Comparison of ENCODE assay signal across 1 cellular context in genomic region chr5:176620333-176620981, GRCh38.
TF ChIP-seq lines count a peak whose summit lies in the region.

No MANE protein-coding gene starts in this region.

TF ChIP-seq in HEK293, 187 proteins besides CTCF, POLR2A, EP300 and RAD21 (continued from another document):
- TF ChIP-seq ZNF157 (tag by site-specific recombination; IDR thresholded peaks at IDR 0.05) (no peak), KLF9 (tag by site-specific recombination; IDR thresholded peaks at IDR 0.05; ENCODE audit: low read depth) (0 out of 2 replicates have a peak, but pooled peaks have one; percentile 13), PRDM1 (tag by site-specific recombination; IDR thresholded peaks at IDR 0.05) (no peak), GLIS1 (tag by site-specific recombination; IDR thresholded peaks at IDR 0.05) (no peak), YY1 (tag by site-specific recombination; IDR thresholded peaks at IDR 0.05) (no peak), ZFP3 (tag by site-specific recombination; IDR thresholded peaks at IDR 0.05; ENCODE audit: low read depth) (no peak), MEIS1 (CRISPR knock-in tag; IDR thresholded peaks at IDR 0.05; ENCODE audit: borderline replicate concordance) (no peak), ZNF777 (tag by site-specific recombination; IDR thresholded peaks at IDR 0.05; ENCODE audit: borderline replicate concordance) (no peak), ZNF76 (tag by site-specific recombination; IDR thresholded peaks at IDR 0.05; ENCODE audit: borderline replicate concordance, low read depth) (no peak), PATZ1 (tag by site-specific recombination; IDR thresholded peaks at IDR 0.05) (no peak), ZNF544 (tag by site-specific recombination; IDR thresholded peaks at IDR 0.05) (no peak), ZNF707 (tag by site-specific recombination; IDR thresholded peaks at IDR 0.05) (no peak), SP2 (tag by site-specific recombination; IDR thresholded peaks at IDR 0.05) (peak; percentile 26; the same call in 1 of the 2 replicates), HOXC10 (CRISPR knock-in tag; IDR thresholded peaks at IDR 0.05) (no peak), ZSCAN30 (tag by site-specific recombination; IDR thresholded peaks at IDR 0.05) (no peak), ZNF561 (tag by site-specific recombination; IDR thresholded peaks at IDR 0.05; ENCODE audit: borderline replicate concordance) (no peak), FEZF1 (tag by site-specific recombination; IDR thresholded peaks at IDR 0.05) (no peak), ZNF133 (tag by site-specific recombination; IDR thresholded peaks at IDR 0.05) (no peak), ZNF24 (tag by site-specific recombination; IDR thresholded peaks at IDR 0.05) (no peak), ZNF366 (tag by site-specific recombination; conservative IDR thresholded peaks at IDR 0.05) (no peak), OVOL3 (tag by site-specific recombination; IDR thresholded peaks at IDR 0.05) (no peak), ZNF670 (tag by site-specific recombination; IDR thresholded peaks at IDR 0.05; ENCODE audit: low read depth) (no peak)
- TF ChIP-seq, protein P1, sequence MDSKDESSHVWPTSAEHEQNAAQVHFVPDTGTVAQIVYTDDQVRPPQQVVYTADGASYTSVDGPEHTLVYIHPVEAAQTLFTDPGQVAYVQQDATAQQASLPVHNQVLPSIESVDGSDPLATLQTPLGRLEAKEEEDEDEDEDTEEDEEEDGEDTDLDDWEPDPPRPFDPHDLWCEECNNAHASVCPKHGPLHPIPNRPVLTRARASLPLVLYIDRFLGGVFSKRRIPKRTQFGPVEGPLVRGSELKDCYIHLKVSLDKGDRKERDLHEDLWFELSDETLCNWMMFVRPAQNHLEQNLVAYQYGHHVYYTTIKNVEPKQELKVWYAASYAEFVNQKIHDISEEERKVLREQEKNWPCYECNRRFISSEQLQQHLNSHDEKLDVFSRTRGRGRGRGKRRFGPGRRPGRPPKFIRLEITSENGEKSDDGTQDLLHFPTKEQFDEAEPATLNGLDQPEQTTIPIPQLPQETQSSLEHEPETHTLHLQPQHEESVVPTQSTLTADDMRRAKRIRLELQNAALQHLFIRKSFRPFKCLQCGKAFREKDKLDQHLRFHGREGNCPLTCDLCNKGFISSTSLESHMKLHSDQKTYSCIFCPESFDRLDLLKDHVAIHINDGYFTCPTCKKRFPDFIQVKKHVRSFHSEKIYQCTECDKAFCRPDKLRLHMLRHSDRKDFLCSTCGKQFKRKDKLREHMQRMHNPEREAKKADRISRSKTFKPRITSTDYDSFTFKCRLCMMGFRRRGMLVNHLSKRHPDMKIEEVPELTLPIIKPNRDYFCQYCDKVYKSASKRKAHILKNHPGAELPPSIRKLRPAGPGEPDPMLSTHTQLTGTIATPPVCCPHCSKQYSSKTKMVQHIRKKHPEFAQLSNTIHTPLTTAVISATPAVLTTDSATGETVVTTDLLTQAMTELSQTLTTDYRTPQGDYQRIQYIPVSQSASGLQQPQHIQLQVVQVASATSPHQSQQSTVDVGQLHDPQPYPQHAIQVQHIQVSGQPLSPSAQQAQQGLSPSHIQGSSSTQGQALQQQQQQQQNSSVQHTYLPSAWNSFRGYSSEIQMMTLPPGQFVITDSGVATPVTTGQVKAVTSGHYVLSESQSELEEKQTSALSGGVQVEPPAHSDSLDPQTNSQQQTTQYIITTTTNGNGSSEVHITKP (tag by site-specific recombination; IDR thresholded peaks at IDR 0.05) = peak; percentile 97
- TF ChIP-seq, protein P2, sequence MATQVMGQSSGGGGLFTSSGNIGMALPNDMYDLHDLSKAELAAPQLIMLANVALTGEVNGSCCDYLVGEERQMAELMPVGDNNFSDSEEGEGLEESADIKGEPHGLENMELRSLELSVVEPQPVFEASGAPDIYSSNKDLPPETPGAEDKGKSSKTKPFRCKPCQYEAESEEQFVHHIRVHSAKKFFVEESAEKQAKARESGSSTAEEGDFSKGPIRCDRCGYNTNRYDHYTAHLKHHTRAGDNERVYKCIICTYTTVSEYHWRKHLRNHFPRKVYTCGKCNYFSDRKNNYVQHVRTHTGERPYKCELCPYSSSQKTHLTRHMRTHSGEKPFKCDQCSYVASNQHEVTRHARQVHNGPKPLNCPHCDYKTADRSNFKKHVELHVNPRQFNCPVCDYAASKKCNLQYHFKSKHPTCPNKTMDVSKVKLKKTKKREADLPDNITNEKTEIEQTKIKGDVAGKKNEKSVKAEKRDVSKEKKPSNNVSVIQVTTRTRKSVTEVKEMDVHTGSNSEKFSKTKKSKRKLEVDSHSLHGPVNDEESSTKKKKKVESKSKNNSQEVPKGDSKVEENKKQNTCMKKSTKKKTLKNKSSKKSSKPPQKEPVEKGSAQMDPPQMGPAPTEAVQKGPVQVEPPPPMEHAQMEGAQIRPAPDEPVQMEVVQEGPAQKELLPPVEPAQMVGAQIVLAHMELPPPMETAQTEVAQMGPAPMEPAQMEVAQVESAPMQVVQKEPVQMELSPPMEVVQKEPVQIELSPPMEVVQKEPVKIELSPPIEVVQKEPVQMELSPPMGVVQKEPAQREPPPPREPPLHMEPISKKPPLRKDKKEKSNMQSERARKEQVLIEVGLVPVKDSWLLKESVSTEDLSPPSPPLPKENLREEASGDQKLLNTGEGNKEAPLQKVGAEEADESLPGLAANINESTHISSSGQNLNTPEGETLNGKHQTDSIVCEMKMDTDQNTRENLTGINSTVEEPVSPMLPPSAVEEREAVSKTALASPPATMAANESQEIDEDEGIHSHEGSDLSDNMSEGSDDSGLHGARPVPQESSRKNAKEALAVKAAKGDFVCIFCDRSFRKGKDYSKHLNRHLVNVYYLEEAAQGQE (tag by site-specific recombination; IDR thresholded peaks at IDR 0.05) = no peak
- TF ChIP-seq, protein P3, sequence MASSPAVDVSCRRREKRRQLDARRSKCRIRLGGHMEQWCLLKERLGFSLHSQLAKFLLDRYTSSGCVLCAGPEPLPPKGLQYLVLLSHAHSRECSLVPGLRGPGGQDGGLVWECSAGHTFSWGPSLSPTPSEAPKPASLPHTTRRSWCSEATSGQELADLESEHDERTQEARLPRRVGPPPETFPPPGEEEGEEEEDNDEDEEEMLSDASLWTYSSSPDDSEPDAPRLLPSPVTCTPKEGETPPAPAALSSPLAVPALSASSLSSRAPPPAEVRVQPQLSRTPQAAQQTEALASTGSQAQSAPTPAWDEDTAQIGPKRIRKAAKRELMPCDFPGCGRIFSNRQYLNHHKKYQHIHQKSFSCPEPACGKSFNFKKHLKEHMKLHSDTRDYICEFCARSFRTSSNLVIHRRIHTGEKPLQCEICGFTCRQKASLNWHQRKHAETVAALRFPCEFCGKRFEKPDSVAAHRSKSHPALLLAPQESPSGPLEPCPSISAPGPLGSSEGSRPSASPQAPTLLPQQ (tag by site-specific recombination; IDR thresholded peaks at IDR 0.05) = no peak
